Comparison of ENCODE assay signal across 10 cellular contexts in the genomic region with DNA sequence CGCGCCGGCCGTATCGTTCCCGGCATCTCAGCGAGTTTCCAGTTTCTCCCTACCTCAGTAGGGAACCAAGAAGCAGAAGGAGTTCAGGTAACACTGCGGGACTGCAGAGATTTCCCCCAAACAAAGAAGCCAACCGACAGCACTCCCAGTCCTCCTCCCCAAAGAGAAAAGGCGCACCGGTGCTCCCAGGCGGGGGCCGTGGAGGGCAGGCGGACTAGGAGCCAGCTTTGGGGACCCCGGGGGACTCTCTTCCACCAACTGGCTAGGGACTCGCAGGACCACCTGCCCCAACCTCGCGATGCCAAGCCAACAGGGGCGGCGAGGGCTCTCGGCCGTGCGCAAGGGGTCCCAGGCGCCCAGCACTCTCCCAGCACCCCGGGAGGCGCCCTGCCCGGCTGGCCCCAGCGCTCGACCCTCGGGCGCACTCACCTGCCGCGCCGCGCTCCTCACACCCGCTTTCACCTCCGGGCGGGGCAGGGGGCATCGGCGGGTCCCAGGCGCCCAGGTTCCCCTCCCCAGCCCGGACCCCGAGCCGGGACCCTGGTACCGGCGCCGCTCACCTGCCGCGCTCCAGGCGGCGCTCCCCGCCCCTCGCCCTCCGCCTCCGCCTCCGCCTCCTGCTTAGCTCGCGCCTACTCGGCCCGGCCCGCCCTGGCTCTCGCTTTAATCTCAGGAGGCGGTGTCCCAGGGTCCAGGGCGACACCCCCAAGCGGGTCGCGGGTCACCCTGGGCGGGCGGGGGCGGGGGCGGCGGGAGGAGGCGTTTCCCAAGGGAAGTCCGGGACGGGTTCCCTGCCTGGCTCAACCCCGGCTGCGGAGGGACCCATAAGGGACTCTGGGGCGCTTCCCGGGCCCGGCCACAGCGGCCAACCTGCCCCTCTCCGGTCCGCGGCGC. TPM values are rescaled to one million over a fixed set of nuclear protein-coding genes. Genes with fewer than 3 reads are reported as not detected.
DNase-seq lines count a peak whose midpoint lies in the region; ATAC-seq and TF ChIP-seq lines count a peak whose summit lies in the region.
"Had no signal": no experiment of that assay in that cellular context is flagged by ENCODE, and none has a peak within 500 bp of the region (broad histone marks: within the 10 kb centered on the region; RNA-seq: fewer than 3 reads in every experiment).

A gene (minus strand): TSS at position 638 of the 894 bp plus-strand sequence. CDS start 10,025 bp downstream, outside the sequence.

- POLR2A ChIA-PET in activated CD4-positive, alpha-beta T cell treated with anti-CD3 and anti-CD28 coated beads, Interleukin-2, amount 10 ng/mL, durations not matched to agents 7 days and 5 days (lab: Charles Lee): no interaction called here

- H3K27ac Mint-ChIP-seq in Calu3 (ENCODE audit: unreplicated experiment) (no peak within 1 kb of the TSS), neural progenitor cell (no peak within 1 kb of the TSS)
- no peak within 1 kb of the TSS for H3K27ac Mint-ChIP-seq in activated CD4-positive, alpha-beta T cell treated with anti-CD3 and anti-CD28 coated beads, Interleukin-2, amount 10 ng/mL, durations not matched to agents 7 days and 5 days
- H3K27ac Mint-ChIP-seq: CD8-positive, alpha-beta T cell had no signal

- peaks cover 5% of the 10 kb centered on the region for H3F3A ChIP-seq in neural progenitor cell (ENCODE audit: low read depth)

- no peaks in the 10 kb centered on the region for H3K79me2 ChIP-seq in neural progenitor cell (ENCODE audit: low read depth)

- H3K4me1 Mint-ChIP-seq in Calu3 (ENCODE audit: low read depth, unreplicated experiment) (peaks cover 1% of the 10 kb centered on the region), neural progenitor cell (no peaks in the 10 kb centered on the region)
- H3K4me1 Mint-ChIP-seq in activated CD4-positive, alpha-beta T cell treated with anti-CD3 and anti-CD28 coated beads, Interleukin-2, amount 10 ng/mL, durations not matched to agents 7 days and 5 days: peaks cover 7% of the 10 kb centered on the region

- H2AFZ ChIP-seq in neural progenitor cell (replicated peaks): peak within 1 kb of the TSS; percentile 98

- BruUV-seq in Calu3 (replicated peaks; lab: Mats Ljungman, UMichigan): no TSS peak

- H3K4me1 ChIP-seq in Peyer's patch (peaks cover 0 to 29% (median 1%) of the 10 kb centered on the region in 4 donors), right cardiac atrium (ENCODE audit: control insufficient read depth, insufficient read depth, low read length) (no peaks in the 10 kb centered on the region), neural progenitor cell (peaks cover 6% of the 10 kb centered on the region)

- peak; percentile 93 to 94 for TF ChIP-seq POLR2A in Peyer's patch (IDR thresholded peaks at IDR 0.05)

- no peaks in the 10 kb centered on the region for H3K9me3 ChIP-seq in Peyer's patch
- no peaks in the 10 kb centered on the region for H3K9me3 ChIP-seq in right cardiac atrium (ENCODE audit: control insufficient read depth, low read length)
- no peaks in the 10 kb centered on the region for H3K9me3 ChIP-seq in neural progenitor cell (ENCODE audit: low read depth)

- under 1% methylated on average over 85 of the region's 85 CpGs for WGBS in right cardiac atrium

- TF ChIP-seq CTCF in Calu3 (IDR thresholded peaks at IDR 0.05; ENCODE audit: unreplicated experiment) (no peak), Peyer's patch (IDR thresholded peaks at IDR 0.05) (peak in 1 of 6 experiments; percentile 5), neural progenitor cell (IDR thresholded peaks at IDR 0.05) (no peak)

- intact Hi-C loops in Calu3 (cut with micrococcal nuclease; ENCODE audit: unreplicated experiment): loop anchor here (10.0 kb wide), 1 partner anchor 57 kb away; no protein-coding TSS in a partner anchor
- intact Hi-C loops in right cardiac atrium (cut with DNase I): no loop called here

- H3K9ac ChIP-seq in neural progenitor cell: no peak within 1 kb of the TSS

- DNase-seq in Calu3 (peak; percentile 68), Peyer's patch (peak in 2 of 3 donors; percentile 85 to 95), right cardiac atrium (no peak), neural progenitor cell (ENCODE audit: low spot score) (peak; percentile 72), hepatic stellate cell (ENCODE audit: low spot score) (no peak), CD1c-positive myeloid dendritic cell (ENCODE audit: extremely low spot score) (no peak), Kasumi-1 (lab: John Stamatoyannopoulos, UW) (no peak)
- DNase-seq in activated CD4-positive, alpha-beta T cell treated with anti-CD3 and anti-CD28 coated beads, Interleukin-2, amount 10 ng/mL, durations not matched to agents 7 days and 5 days: no peak
- DNase-seq: CD8-positive, alpha-beta T cell; MV-4-11 had no signal

- peaks cover 7% of the 10 kb centered on the region for H4K20me1 ChIP-seq in neural progenitor cell (ENCODE audit: low read depth)

- H3K4me3 ChIP-seq in Peyer's patch (peak within 1 kb of the TSS in 3 of 4 donors; percentile 49 to 78 (median 76)), right cardiac atrium (ENCODE audit: low read length) (peak within 1 kb of the TSS; percentile 30), neural progenitor cell (peak within 1 kb of the TSS; percentile 68)

- no peaks in the 10 kb centered on the region for H3K27me3 Mint-ChIP-seq in Calu3 (ENCODE audit: unreplicated experiment)
- peaks cover 48% of the 10 kb centered on the region for H3K27me3 Mint-ChIP-seq in neural progenitor cell (ENCODE audit: insufficient read depth, low read depth)
- peaks cover 61% of the 10 kb centered on the region for H3K27me3 Mint-ChIP-seq in activated CD4-positive, alpha-beta T cell treated with anti-CD3 and anti-CD28 coated beads, Interleukin-2, amount 10 ng/mL, durations not matched to agents 7 days and 5 days

- peaks cover 7% of the 10 kb centered on the region for H3K36me3 Mint-ChIP-seq in Calu3 (ENCODE audit: insufficient read depth, unreplicated experiment)
- H3K36me3 Mint-ChIP-seq in neural progenitor cell: no peaks in the 10 kb centered on the region
- no peaks in the 10 kb centered on the region for H3K36me3 Mint-ChIP-seq in activated CD4-positive, alpha-beta T cell treated with anti-CD3 and anti-CD28 coated beads, Interleukin-2, amount 10 ng/mL, durations not matched to agents 7 days and 5 days (ENCODE audit: low read depth)
- H3K36me3 Mint-ChIP-seq: CD8-positive, alpha-beta T cell had no signal

- CTCF ChIA-PET in Calu3 (lab: Charles Lee): interaction anchor here (0.6 to 1.2 kb wide), 2 partner anchors 41 to 104 kb away, joined by 3 to 4 read pairs; no protein-coding TSS in a partner anchor
- CTCF ChIA-PET in activated CD4-positive, alpha-beta T cell treated with anti-CD3 and anti-CD28 coated beads, Interleukin-2, amount 10 ng/mL, durations not matched to agents 7 days and 5 days (lab: Charles Lee): no interaction called here

- H3K9me3 Mint-ChIP-seq in Calu3 (ENCODE audit: low read depth, unreplicated experiment) (no peaks in the 10 kb centered on the region), neural progenitor cell (peaks cover 2% of the 10 kb centered on the region)
- H3K9me3 Mint-ChIP-seq in activated CD4-positive, alpha-beta T cell treated with anti-CD3 and anti-CD28 coated beads, Interleukin-2, amount 10 ng/mL, durations not matched to agents 7 days and 5 days: no peaks in the 10 kb centered on the region
- H3K9me3 Mint-ChIP-seq: CD8-positive, alpha-beta T cell had no signal

- peak within 1 kb of the TSS; percentile 71 for H3K4me3 Mint-ChIP-seq in Calu3 (ENCODE audit: low read depth, unreplicated experiment)
- H3K4me3 Mint-ChIP-seq in neural progenitor cell: peak within 1 kb of the TSS; percentile 64
- H3K4me3 Mint-ChIP-seq in activated CD4-positive, alpha-beta T cell treated with anti-CD3 and anti-CD28 coated beads, Interleukin-2, amount 10 ng/mL, durations not matched to agents 7 days and 5 days: no peak within 1 kb of the TSS
- H3K4me3 Mint-ChIP-seq: CD8-positive, alpha-beta T cell had no signal

- H3K36me3 ChIP-seq in Peyer's patch (peaks cover 0 to 10% (median 0%) of the 10 kb centered on the region in 3 donors), neural progenitor cell (no peaks in the 10 kb centered on the region)

- peak; percentile 49 to 63 for ATAC-seq in right cardiac atrium
- ATAC-seq: CD8-positive, alpha-beta T cell had no signal

- H3K27ac ChIP-seq in Peyer's patch (peak within 1 kb of the TSS in 3 of 4 donors; percentile 79 to 93 (median 91)), right cardiac atrium (ENCODE audit: low read length) (no peak within 1 kb of the TSS), neural progenitor cell (no peak within 1 kb of the TSS)

- H3K27me3 ChIP-seq in Peyer's patch: no peaks in the 10 kb centered on the region
- H3K27me3 ChIP-seq in right cardiac atrium (ENCODE audit: control insufficient read depth, insufficient read depth): no peaks in the 10 kb centered on the region
- peaks cover 52% of the 10 kb centered on the region for H3K27me3 ChIP-seq in neural progenitor cell

- peak within 1 kb of the TSS; percentile 96 for H3K4me2 ChIP-seq in neural progenitor cell

RNA-seq across cellular contexts. Expression of the gene that starts here (rescaled TPM):
- total RNA-seq in Calu3 (2022) (13.1 and 15.6 TPM in 2 replicates), Peyer's patch (100 to 1,000 TPM in 3 of 4 donors, 10 to 100 TPM in 1; 39.6 to 419 (median 352) TPM), right cardiac atrium (not detected), neural progenitor cell (ENCODE audit: low replicate concordance) (0.99 and 1.5 TPM in 2 replicates)
- polyA plus RNA-seq in right cardiac atrium: 0.05 TPM
- total RNA-seq in activated CD4-positive, alpha-beta T cell treated with anti-CD3 and anti-CD28 coated beads, Interleukin-2, amount 10 ng/mL, durations not matched to agents 7 days and 5 days: not detected
- total RNA-seq: CD8-positive, alpha-beta T cell had no signal

Comparison
In these comparisons a context has a peak if more than half of its experiments do, and no peak if none do; other contexts are left out.
1. Peak in ATAC-seq and H3K4me3 ChIP-seq in right cardiac atrium; RNA of the gene not detected or under 1 TPM.
2. DNase-seq: peak in Calu3 (single experiment), Peyer's patch (2 of 3) and neural progenitor cell (single experiment); none in right cardiac atrium (0 of 3), hepatic stellate cell (single experiment), activated CD4-positive, alpha-beta T cell treated with anti-CD3 and anti-CD28 coated beads, Interleukin-2, amount 10 ng/mL, durations not matched to agents 7 days and 5 days (single experiment), CD1c-positive myeloid dendritic cell (single experiment) and Kasumi-1 (0 of 2).
3. H3K27ac ChIP-seq: peak in Peyer's patch (3 of 4); none in right cardiac atrium (single experiment) and neural progenitor cell (single experiment).
4. Peak in every context shown above with its lines, with median percentiles within 50 percentile points of each other: H3K4me3 ChIP-seq.